In the genomic region with DNA sequence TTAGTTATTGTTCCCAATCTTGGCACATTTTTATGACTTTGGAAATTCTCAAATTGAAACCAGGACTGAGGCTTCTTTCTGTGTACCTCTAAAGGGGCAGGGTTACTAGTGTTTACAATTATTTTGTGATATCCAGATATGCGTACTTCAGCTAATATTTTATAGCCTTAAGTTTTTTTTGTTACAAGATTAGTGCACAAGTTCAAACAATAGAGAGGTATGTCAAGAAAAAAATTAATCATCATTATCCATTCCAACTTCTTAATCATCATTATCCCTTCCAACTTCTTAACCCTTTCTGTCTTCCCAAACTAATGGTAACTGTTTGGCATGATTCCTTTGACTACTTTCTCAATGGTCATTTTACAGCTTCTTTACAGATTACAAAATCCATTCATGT, we compare ENCODE assay signal across 24 cellular contexts.
"Had no signal": no experiment of that assay in that cellular context is flagged by ENCODE, and none has a peak within 500 bp of the region (broad histone marks: within the 10 kb centered on the region; RNA-seq: fewer than 3 reads in every experiment).

No MANE protein-coding gene starts in this region.

- H3K27me3 Mint-ChIP-seq: activated CD8-positive, alpha-beta T cell treated with anti-CD3 and anti-CD28 coated beads for 36 hours; activated naive CD8-positive, alpha-beta T cell treated with anti-CD3 and anti-CD28 coated beads, Interleukin-2, amount 10 ng/mL, durations not matched to agents 7 days and 5 days; naive B cell had no signal

- H3K4me3 Mint-ChIP-seq: activated CD8-positive, alpha-beta T cell treated with anti-CD3 and anti-CD28 coated beads for 36 hours; activated naive CD8-positive, alpha-beta T cell treated with anti-CD3 and anti-CD28 coated beads, Interleukin-2, amount 10 ng/mL, durations not matched to agents 7 days and 5 days; stimulated activated effector memory CD8-positive, alpha-beta T cell treated with anti-CD3 and anti-CD28 coated beads, Interleukin-12 subunit alpha, Interleukin-12 subunit beta, amount 100 ng/mL, for 72 hours had no signal

- H3K27ac ChIP-seq: right lobe of liver, upper lobe of right lung had no signal

- H3K27me3 ChIP-seq: ovary, right lobe of liver, stomach, upper lobe of right lung had no signal

- H3K36me3 Mint-ChIP-seq: activated naive CD8-positive, alpha-beta T cell treated with anti-CD3 and anti-CD28 coated beads, Interleukin-2, amount 10 ng/mL, durations not matched to agents 7 days and 5 days; naive B cell; stimulated activated effector memory CD8-positive, alpha-beta T cell treated with anti-CD3 and anti-CD28 coated beads, Interleukin-12 subunit alpha, Interleukin-12 subunit beta, amount 100 ng/mL, for 72 hours had no signal

- H3K9me3 Mint-ChIP-seq: activated CD8-positive, alpha-beta T cell treated with anti-CD3 and anti-CD28 coated beads for 36 hours; activated T-helper 2 cell treated with anti-CD3 and anti-CD28 coated beads, Interferon-gamma antibody, Interleukin-2, Interleukin-4, amounts not matched to agents 10 μg/mL and 5 μg/mL and 100 μg/mL, durations not matched to agents 14 hours and 24 hours and 36 hours; brain; naive B cell; stimulated activated effector memory CD8-positive, alpha-beta T cell treated with anti-CD3 and anti-CD28 coated beads, Interleukin-12 subunit alpha, Interleukin-12 subunit beta, amount 100 ng/mL, for 72 hours had no signal

- H3K4me1 ChIP-seq: right lobe of liver, upper lobe of right lung had no signal

- DNase-seq: activated CD4-positive, alpha-beta T cell treated with anti-CD3 and anti-CD28 coated beads for 48 hours; activated CD4-positive, CD25-positive, alpha-beta regulatory T cell; activated CD8-positive, alpha-beta T cell treated with anti-CD3 and anti-CD28 coated beads for 36 hours; activated naive CD4-positive, alpha-beta T cell treated with Interleukin-2 at 50 U/mL for 16 hours; activated naive CD8-positive, alpha-beta T cell treated with anti-CD3 and anti-CD28 coated beads, Interleukin-2, amount 10 ng/mL, durations not matched to agents 7 days and 5 days; activated T-cell treated with anti-CD3 and anti-CD28 coated beads, Interleukin-2, amount 50 U/mL, for 1 hour; amygdala; central memory CD4-positive, alpha-beta T cell; kidney; mucosa of descending colon; naive B cell; ovary; right lobe of liver; stimulated activated CD4-positive, alpha-beta T cell treated with anti-CD3 and anti-CD28 coated beads, Interleukin-4, amount 100 ng/mL, for 24 hours; stomach; T1000; upper lobe of right lung had no signal

- H3K36me3 ChIP-seq: ovary, right lobe of liver, stomach, thoracic aorta, upper lobe of right lung had no signal

- H3K27ac Mint-ChIP-seq: activated CD8-positive, alpha-beta T cell treated with anti-CD3 and anti-CD28 coated beads for 36 hours; activated naive CD8-positive, alpha-beta T cell treated with anti-CD3 and anti-CD28 coated beads, Interleukin-2, amount 10 ng/mL, durations not matched to agents 7 days and 5 days; activated T-helper 2 cell treated with anti-CD3 and anti-CD28 coated beads, Interferon-gamma antibody, Interleukin-2, Interleukin-4, amounts not matched to agents 10 μg/mL and 5 μg/mL and 100 μg/mL, durations not matched to agents 14 hours and 24 hours and 36 hours; naive B cell; stimulated activated effector memory CD8-positive, alpha-beta T cell treated with anti-CD3 and anti-CD28 coated beads, Interleukin-12 subunit alpha, Interleukin-12 subunit beta, amount 100 ng/mL, for 72 hours had no signal

- ATAC-seq: activated CD8-positive, alpha-beta T cell treated with anti-CD3 and anti-CD28 coated beads for 36 hours; left lobe of liver; mucosa of descending colon; right lobe of liver; stimulated activated effector memory CD8-positive, alpha-beta T cell treated with anti-CD3 and anti-CD28 coated beads, Interleukin-12 subunit alpha, Interleukin-12 subunit beta, amount 100 ng/mL, for 72 hours; upper lobe of right lung had no signal

- FAIRE-seq: frontal cortex, kidney had no signal

- H3K9me3 ChIP-seq: mucosa of descending colon, ovary, right lobe of liver, stomach, thoracic aorta, upper lobe of right lung had no signal

- H3K4me3 ChIP-seq: coronary artery, mucosa of descending colon, ovary, right lobe of liver, stomach, thoracic aorta, upper lobe of right lung had no signal
